Comparison of ENCODE assay signal across 8 cellular contexts in genomic region chr10:45673074-45673628, GRCh38. TPM values are rescaled to one million over a fixed set of nuclear protein-coding genes. Genes with fewer than 3 reads are reported as not detected.
A peak's percentile ranks its signal among the peaks of the same experiment; 100 is the strongest.
DNase-seq lines count a peak whose midpoint lies in the region; ATAC-seq and TF ChIP-seq lines count a peak whose summit lies in the region.

No MANE protein-coding gene starts in this region.

- no peaks in the 10 kb centered on the region for H3K36me3 ChIP-seq in right atrium auricular region

- peaks cover 2% of the 10 kb centered on the region for H3K27me3 Mint-ChIP-seq in activated T-cell treated with anti-CD3 and anti-CD28 coated beads, Interleukin-2, amount 50 U/mL, for 4 hours (ENCODE audit: low read depth)

- H3K4me1 ChIP-seq in right atrium auricular region = peaks cover 0 to 11% of the 10 kb centered on the region in 2 donors

- ATAC-seq in activated T-cell treated with anti-CD3 and anti-CD28 coated beads, Interleukin-2, amount 50 U/mL, for 4 hours = no peak

- H3K27ac ChIP-seq in right atrium auricular region = peak overlapping the region; percentile 89 to 92

- H3K36me3 Mint-ChIP-seq in activated T-cell treated with anti-CD3 and anti-CD28 coated beads, Interleukin-2, amount 50 U/mL, for 4 hours (ENCODE audit: insufficient read depth) = no peaks in the 10 kb centered on the region

- TF ChIP-seq CTCF in WI38 (IDR thresholded peaks at IDR 0.05; ENCODE audit: low read depth, low read length) = no peak
- TF ChIP-seq CTCF in right atrium auricular region (IDR thresholded peaks at IDR 0.05) = no peak

- peak overlapping the region; percentile 79 for H3K4me3 ChIP-seq in WI38 (ENCODE audit: low read depth, low read length)
- peak overlapping the region; percentile 71 to 74 for H3K4me3 ChIP-seq in right atrium auricular region
- H3K4me3 ChIP-seq in skeletal muscle cell (ENCODE audit: low read depth, low read length) = peak overlapping the region; percentile 78

- H3K9me3 Mint-ChIP-seq in activated T-cell treated with anti-CD3 and anti-CD28 coated beads, Interleukin-2, amount 50 U/mL, for 4 hours = no peaks in the 10 kb centered on the region

- H3K4me1 Mint-ChIP-seq in activated T-cell treated with anti-CD3 and anti-CD28 coated beads, Interleukin-2, amount 50 U/mL, for 4 hours (ENCODE audit: low read depth) = peaks cover 38% of the 10 kb centered on the region

- H3K9me3 ChIP-seq in right atrium auricular region = no peaks in the 10 kb centered on the region

- H3K27me3 ChIP-seq in right atrium auricular region = no peaks in the 10 kb centered on the region

- no peak for DNase-seq in activated T-cell treated with anti-CD3 and anti-CD28 coated beads, Interleukin-2, amount 50 U/mL, for 4 hours
- DNase-seq in activated T-cell treated with anti-CD3 and anti-CD28 coated beads, Interleukin-2, amount 50 U/mL, for 1 hour = no peak
- DNase-seq in right atrium auricular region (ENCODE audit: low spot score) = no peak
- no peak for DNase-seq in skeletal muscle cell (ENCODE audit: low read depth)
- DNase-seq in dermis blood vessel endothelial cell = no peak
- no peak for DNase-seq in SKM-1 (lab: John Stamatoyannopoulos, UW; ENCODE audit: unreplicated experiment)
- no peak for DNase-seq in NCI-H446 treated with DMSO at 0.1 percent for 48 hours (lab: John Stamatoyannopoulos, UW)

- peak overlapping the region; percentile 82 for H3K4me3 Mint-ChIP-seq in activated T-cell treated with anti-CD3 and anti-CD28 coated beads, Interleukin-2, amount 50 U/mL, for 4 hours

RNA-seq across cellular contexts. Expression of gene ZFAND4, which starts 0.6 kb away (rescaled TPM):
- total RNA-seq in activated T-cell treated with anti-CD3 and anti-CD28 coated beads, Interleukin-2, amount 50 U/mL, for 4 hours = 10 to 100 TPM; 10.6 to 14.3 (median 11.8) TPM
- total RNA-seq in right atrium auricular region = 10 to 100 TPM; 10.3 to 17.4 TPM
- total RNA-seq in dermis blood vessel endothelial cell = 6.0 and 9.5 TPM in 2 replicates

RNA-seq across cellular contexts. Expression of gene WASHC2C, which starts 53.9 kb away (rescaled TPM):
- total RNA-seq in activated T-cell treated with anti-CD3 and anti-CD28 coated beads, Interleukin-2, amount 50 U/mL, for 4 hours = 10 to 100 TPM; 21.6 to 24.9 (median 22.5) TPM
- 10 to 100 TPM; 22.5 to 39.0 TPM for total RNA-seq in right atrium auricular region
- 31.3 and 57.6 TPM in 2 replicates for total RNA-seq in dermis blood vessel endothelial cell
